ENCODE assay signal across 28 cellular contexts in genomic region chr11:130706572-130706971, GRCh38.
DNase-seq lines count a peak whose midpoint lies in the region; ATAC-seq and TF ChIP-seq lines count a peak whose summit lies in the region.
"Had no signal": no experiment of that assay in that cellular context is flagged by ENCODE, and none has a peak within 500 bp of the region (broad histone marks: within the 10 kb centered on the region; RNA-seq: fewer than 3 reads in every experiment).

No MANE protein-coding gene starts in this region.

- no peak overlapping the region for H3K4ac ChIP-seq in IMR-90 (ENCODE audit: low read depth, low read length)

- H3K9me3 ChIP-seq in IMR-90 (ENCODE audit: control insufficient read depth, insufficient read depth, low read length) (peaks cover 2% of the 10 kb centered on the region; the same call in 1 of the 2 replicates), smooth muscle cell (replicated peaks; ENCODE audit: low read depth) (no peaks in the 10 kb centered on the region), BE2C (no peaks in the 10 kb centered on the region)
- H3K9me3 ChIP-seq: gastrocnemius medialis, mucosa of descending colon, pancreas, thoracic aorta had no signal

- ATAC-seq in IMR-90 (ENCODE audit: low read depth), result no peak
- ATAC-seq in GM19397 (IDR thresholded peaks at IDR 0.05; ENCODE audit: unreplicated experiment), result no peak
- ATAC-seq: HCT116, pancreas, WTC11 had no signal

- BruUV-seq in IMR-90 (replicated peaks; lab: Mats Ljungman, UMichigan), result no TSS peak

- no peaks in the 10 kb centered on the region for H3F3A ChIP-seq in smooth muscle cell (ENCODE audit: low read depth)

- WGBS in IMR-90 (ENCODE audit: extremely low coverage in 2 of 2, insufficient read length in 1 of 2), 2 experiments, result no CpG with 5 or more reads among the region's 5 CpGs
- 33% methylated on average over 5 of the region's 5 CpGs for WGBS in smooth muscle cell (ENCODE audit: low lambda C conversion rate)

- peak; percentile 67 for DNase-seq in AG09309 (ENCODE audit: low read depth)
- peak; percentile 40 for DNase-seq in IMR-90
- peak; percentile 59 for DNase-seq in astrocyte of the hippocampus (ENCODE audit: low read depth, low spot score)
- peak; percentile 89 for DNase-seq in glomerular visceral epithelial cell (ENCODE audit: extremely low spot score)
- no peak for DNase-seq in smooth muscle cell (lab: John Stamatoyannopoulos, UW; ENCODE audit: unreplicated experiment)
- no peak for DNase-seq in effector CD4-positive, alpha-beta T cell
- no peak for DNase-seq in BE2C
- DNase-seq: activated CD4-positive, alpha-beta T cell treated with anti-CD3 and anti-CD28 coated beads, Interleukin-2, amount 10 ng/mL, durations not matched to agents 7 days and 5 days; activated effector memory CD4-positive, alpha-beta T cell treated with anti-CD3 and anti-CD28 coated beads, Interleukin-2, amount 50 U/mL, for 16 hours; CD8-positive, alpha-beta memory T cell; DMS 273 treated with DMSO at 0.1 percent for 48 hours; gastrocnemius medialis; Kasumi-1; kidney glomerular epithelial cell; mucosa of descending colon; NCI-H1694; NCI-H82; nephron progenitor cell; pancreas; RPMI8226; stimulated activated CD4-positive, alpha-beta T cell treated with anti-CD3 and anti-CD28 coated beads, Interleukin-1b, Interleukin-23, amount 100 ng/mL, for 48 hours; T1000 had no signal

- H2BK120ac ChIP-seq in IMR-90 (ENCODE audit: low read depth, low read length), result no peak overlapping the region

- H4K20me1 ChIP-seq in IMR-90 (ENCODE audit: insufficient read depth, low read length), result no peaks in the 10 kb centered on the region
- no peaks in the 10 kb centered on the region for H4K20me1 ChIP-seq in smooth muscle cell (ENCODE audit: low read depth)

- H3K9me1 ChIP-seq in IMR-90 (ENCODE audit: insufficient read depth, low read length), result peaks cover 6% of the 10 kb centered on the region

- H3K4me2 ChIP-seq in IMR-90 (ENCODE audit: low read depth, low read length) (no peak overlapping the region), smooth muscle cell (no peak overlapping the region)

- no peak overlapping the region for H2BK5ac ChIP-seq in IMR-90 (ENCODE audit: low read depth, low read length, poor library complexity, severe bottlenecking)

- no peak overlapping the region for H3K14ac ChIP-seq in IMR-90 (replicated peaks; ENCODE audit: low read depth, low read length)

- no peak for TF ChIP-seq POLR2A in IMR-90 (IDR thresholded peaks at IDR 0.05; ENCODE audit: low read depth, low read length)

- H3K27ac ChIP-seq in IMR-90 (ENCODE audit: insufficient read depth, low read length) (no peak overlapping the region), smooth muscle cell (ENCODE audit: low read depth) (no peak overlapping the region)
- H3K27ac ChIP-seq: coronary artery, pancreas, thoracic aorta had no signal

- no peak overlapping the region for H4K91ac ChIP-seq in IMR-90 (ENCODE audit: insufficient read depth, low read depth, low read length)

- H3K18ac ChIP-seq in IMR-90 (ENCODE audit: low read depth, low read length), result no peak overlapping the region

- H2AFZ ChIP-seq in IMR-90 (replicated peaks; ENCODE audit: low read length, poor library complexity) (no peak overlapping the region), smooth muscle cell (ENCODE audit: low read depth) (no peak overlapping the region)

- CTCF ChIA-PET in IMR-90 (lab: Yijun Ruan, JAX), result no interaction called here

- H2BK20ac ChIP-seq in IMR-90 (ENCODE audit: low read depth, low read length), result no peak overlapping the region

- H3K4me1 ChIP-seq in IMR-90 (ENCODE audit: control insufficient read depth, insufficient read depth, low read length) (peaks cover 22% of the 10 kb centered on the region), smooth muscle cell (ENCODE audit: low read depth) (no peaks in the 10 kb centered on the region), BE2C (no peaks in the 10 kb centered on the region)
- H3K4me1 ChIP-seq: pancreas had no signal

- H2AK9ac ChIP-seq in IMR-90 (replicated peaks; ENCODE audit: low read depth, low read length, poor library complexity), result no peak overlapping the region

- H3K4me3 ChIP-seq in AG09309 (ENCODE audit: control insufficient read depth, low read depth, low read length), result no peak overlapping the region
- H3K4me3 ChIP-seq in IMR-90 (ENCODE audit: insufficient read depth, low read depth, low read length), result no peak overlapping the region
- H3K4me3 ChIP-seq in smooth muscle cell, result no peak overlapping the region
- no peak overlapping the region for H3K4me3 ChIP-seq in BE2C (ENCODE audit: low read depth, low read length)
- H3K4me3 ChIP-seq: coronary artery, gastrocnemius medialis, lung, mucosa of descending colon, pancreas, thoracic aorta had no signal

- H3K79me2 ChIP-seq in smooth muscle cell (ENCODE audit: low read depth), result no peaks in the 10 kb centered on the region

- no peaks in the 10 kb centered on the region for H3K79me1 ChIP-seq in IMR-90 (ENCODE audit: low read depth in 1 of 2, low read length in 2 of 2)

- no peak overlapping the region for H4K5ac ChIP-seq in IMR-90 (ENCODE audit: low read depth, low read length)

- no peaks in the 10 kb centered on the region for H3K27me3 ChIP-seq in IMR-90 (ENCODE audit: control insufficient read depth, insufficient read depth, low read length)
- no peaks in the 10 kb centered on the region for H3K27me3 ChIP-seq in smooth muscle cell (ENCODE audit: low read depth)
- no peaks in the 10 kb centered on the region for H3K27me3 ChIP-seq in BE2C
- H3K27me3 ChIP-seq: gastrocnemius medialis, pancreas had no signal

- in situ Hi-C loops in IMR-90 (cut with MboI; ENCODE audit: low sequenced_read_pairs), result no loop called here

- H3K9ac ChIP-seq in IMR-90 (ENCODE audit: low read depth, low read length) (no peak overlapping the region), smooth muscle cell (ENCODE audit: low read depth) (no peak overlapping the region)

- no peak overlapping the region for H2BK15ac ChIP-seq in IMR-90 (ENCODE audit: low read depth, low read length)

- no peak for TF ChIP-seq RAD21 in IMR-90 (IDR thresholded peaks at IDR 0.05; ENCODE audit: low read length)

- TF ChIP-seq CTCF in AG09309 (IDR thresholded peaks at IDR 0.05; ENCODE audit: control insufficient read depth, insufficient read depth, low read depth, low read length, missing control alignments) (no peak), IMR-90 (conservative IDR thresholded peaks at IDR 0.05; ENCODE audit: low read depth, low read length) (no peak), smooth muscle cell (IDR thresholded peaks at IDR 0.05; ENCODE audit: borderline replicate concordance, insufficient read depth, poor library complexity, severe bottlenecking) (no peak), BE2C (IDR thresholded peaks at IDR 0.05; ENCODE audit: low read depth, low read length) (no peak)

- no peak overlapping the region for H3K56ac ChIP-seq in IMR-90 (ENCODE audit: extremely low read depth, insufficient read depth, low read length)

- H4K8ac ChIP-seq in IMR-90 (ENCODE audit: low read depth in 2 of 2, low read length in 2 of 2), result no peak overlapping the region

- no peaks in the 10 kb centered on the region for H3K36me3 ChIP-seq in IMR-90 (ENCODE audit: control insufficient read depth, insufficient read depth, low read length)
- H3K36me3 ChIP-seq in smooth muscle cell (ENCODE audit: low read depth), result no peaks in the 10 kb centered on the region
- no peaks in the 10 kb centered on the region for H3K36me3 ChIP-seq in BE2C
- H3K36me3 ChIP-seq: gastrocnemius medialis, pancreas, thoracic aorta had no signal

- POLR2A ChIA-PET in IMR-90 (lab: Charles Lee; ENCODE audit: unreplicated experiment), result no interaction called here

- H2AK5ac ChIP-seq in IMR-90 (ENCODE audit: low read depth, low read length), result no peak overlapping the region

- H3K23ac ChIP-seq in IMR-90 (ENCODE audit: low read depth, low read length), result no peak overlapping the region

- intact Hi-C loops in IMR-90 (cut with micrococcal nuclease), result no loop called here

- dilution Hi-C loops in IMR-90 (cut with HindIII; ENCODE audit: low sequenced_read_pairs, unreplicated experiment), result no loop called here

TF ChIP-seq in IMR-90, 13 proteins besides CTCF, POLR2A, EP300 and RAD21:
- no peak for TF ChIP-seq CEBPB (IDR thresholded peaks at IDR 0.05; ENCODE audit: low read depth, low read length)
- no peak for TF ChIP-seq RFX5 (IDR thresholded peaks at IDR 0.05; ENCODE audit: low read depth, low read length)
- no peak for TF ChIP-seq MAFK (IDR thresholded peaks at IDR 0.05; ENCODE audit: low read depth, low read length)
- no peak for TF ChIP-seq SMC3 (IDR thresholded peaks at IDR 0.05; ENCODE audit: low read depth, low read length)
- no peak for TF ChIP-seq NFE2L2 (IDR thresholded peaks at IDR 0.05; ENCODE audit: low read depth, low read length)
- TF ChIP-seq, protein P1, sequence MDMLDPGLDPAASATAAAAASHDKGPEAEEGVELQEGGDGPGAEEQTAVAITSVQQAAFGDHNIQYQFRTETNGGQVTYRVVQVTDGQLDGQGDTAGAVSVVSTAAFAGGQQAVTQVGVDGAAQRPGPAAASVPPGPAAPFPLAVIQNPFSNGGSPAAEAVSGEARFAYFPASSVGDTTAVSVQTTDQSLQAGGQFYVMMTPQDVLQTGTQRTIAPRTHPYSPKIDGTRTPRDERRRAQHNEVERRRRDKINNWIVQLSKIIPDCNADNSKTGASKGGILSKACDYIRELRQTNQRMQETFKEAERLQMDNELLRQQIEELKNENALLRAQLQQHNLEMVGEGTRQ (IDR thresholded peaks at IDR 0.05; ENCODE audit: low read depth, low read length), result no peak
- TF ChIP-seq BHLHE40 (IDR thresholded peaks at IDR 0.05; ENCODE audit: low read depth, low read length), result no peak
- TF ChIP-seq RCOR1 (IDR thresholded peaks at IDR 0.05; ENCODE audit: insufficient replicate concordance, low read length), result no peak
- TF ChIP-seq, protein P2, sequence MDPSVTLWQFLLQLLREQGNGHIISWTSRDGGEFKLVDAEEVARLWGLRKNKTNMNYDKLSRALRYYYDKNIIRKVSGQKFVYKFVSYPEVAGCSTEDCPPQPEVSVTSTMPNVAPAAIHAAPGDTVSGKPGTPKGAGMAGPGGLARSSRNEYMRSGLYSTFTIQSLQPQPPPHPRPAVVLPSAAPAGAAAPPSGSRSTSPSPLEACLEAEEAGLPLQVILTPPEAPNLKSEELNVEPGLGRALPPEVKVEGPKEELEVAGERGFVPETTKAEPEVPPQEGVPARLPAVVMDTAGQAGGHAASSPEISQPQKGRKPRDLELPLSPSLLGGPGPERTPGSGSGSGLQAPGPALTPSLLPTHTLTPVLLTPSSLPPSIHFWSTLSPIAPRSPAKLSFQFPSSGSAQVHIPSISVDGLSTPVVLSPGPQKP (IDR thresholded peaks at IDR 0.05; ENCODE audit: borderline replicate concordance, low read depth, low read length), result no peak
- no peak for TF ChIP-seq MAZ (IDR thresholded peaks at IDR 0.05; ENCODE audit: borderline replicate concordance, low read depth, low read length)

Comparison
In these comparisons a context has a peak if more than half of its experiments do, and no peak if none do; other contexts are left out.
1. DNase-seq: peak in AG09309 (single experiment), IMR-90 (single experiment), astrocyte of the hippocampus (single experiment) and glomerular visceral epithelial cell (single experiment); none in smooth muscle cell (single experiment), effector CD4-positive, alpha-beta T cell (single experiment) and BE2C (single experiment).